Comparison of ENCODE assay signal across 1 cellular context in genomic region chr1:35935989-35936388, GRCh38.
TF ChIP-seq lines count a peak whose summit lies in the region.

No MANE protein-coding gene starts in this region.

TF ChIP-seq in K562, 482 proteins besides CTCF, POLR2A, EP300 and RAD21:
- TF ChIP-seq MYC (IDR thresholded peaks at IDR 0.05; ENCODE audit: low read depth, low read length) (no peak), MYC (CRISPR knock-in tag; IDR thresholded peaks at IDR 0.05; ENCODE audit: borderline replicate concordance, low read depth) (no peak), TCF3 (CRISPR knock-in tag; IDR thresholded peaks at IDR 0.05) (no peak), ETS2 (tag; IDR thresholded peaks at IDR 0.05; ENCODE audit: borderline replicate concordance, poor library complexity, severe bottlenecking) (no peak), DMBX1 (CRISPR knock-in tag; IDR thresholded peaks at IDR 0.05; ENCODE audit: borderline replicate concordance) (no peak), STAT6 (CRISPR knock-in tag; IDR thresholded peaks at IDR 0.05) (no peak), POLR3G (IDR thresholded peaks at IDR 0.05; ENCODE audit: extremely low read depth, insufficient read length, insufficient replicate concordance) (no peak), KHSRP (IDR thresholded peaks at IDR 0.05) (no peak), ZNF212 (CRISPR knock-in tag; IDR thresholded peaks at IDR 0.05) (no peak), HNRNPUL1 (IDR thresholded peaks at IDR 0.05; ENCODE audit: low read length) (no peak), PPARD (CRISPR knock-in tag; IDR thresholded peaks at IDR 0.05) (no peak), NFRKB (IDR thresholded peaks at IDR 0.05; ENCODE audit: low read depth) (no peak), BDP1 (IDR thresholded peaks at IDR 0.05; ENCODE audit: insufficient read depth, insufficient read length) (no peak)
TF ChIP-seq in K562: peak in this region for 0.
